ENCODE assay signal across 1 cellular context in genomic region chr5:77958642-77959315, GRCh38.
TF ChIP-seq lines count a peak whose summit lies in the region.

No MANE protein-coding gene starts in this region.

TF ChIP-seq in WTC11, 78 proteins besides CTCF, POLR2A, EP300 and RAD21 (continued from another document):
- TF ChIP-seq, protein P1, sequence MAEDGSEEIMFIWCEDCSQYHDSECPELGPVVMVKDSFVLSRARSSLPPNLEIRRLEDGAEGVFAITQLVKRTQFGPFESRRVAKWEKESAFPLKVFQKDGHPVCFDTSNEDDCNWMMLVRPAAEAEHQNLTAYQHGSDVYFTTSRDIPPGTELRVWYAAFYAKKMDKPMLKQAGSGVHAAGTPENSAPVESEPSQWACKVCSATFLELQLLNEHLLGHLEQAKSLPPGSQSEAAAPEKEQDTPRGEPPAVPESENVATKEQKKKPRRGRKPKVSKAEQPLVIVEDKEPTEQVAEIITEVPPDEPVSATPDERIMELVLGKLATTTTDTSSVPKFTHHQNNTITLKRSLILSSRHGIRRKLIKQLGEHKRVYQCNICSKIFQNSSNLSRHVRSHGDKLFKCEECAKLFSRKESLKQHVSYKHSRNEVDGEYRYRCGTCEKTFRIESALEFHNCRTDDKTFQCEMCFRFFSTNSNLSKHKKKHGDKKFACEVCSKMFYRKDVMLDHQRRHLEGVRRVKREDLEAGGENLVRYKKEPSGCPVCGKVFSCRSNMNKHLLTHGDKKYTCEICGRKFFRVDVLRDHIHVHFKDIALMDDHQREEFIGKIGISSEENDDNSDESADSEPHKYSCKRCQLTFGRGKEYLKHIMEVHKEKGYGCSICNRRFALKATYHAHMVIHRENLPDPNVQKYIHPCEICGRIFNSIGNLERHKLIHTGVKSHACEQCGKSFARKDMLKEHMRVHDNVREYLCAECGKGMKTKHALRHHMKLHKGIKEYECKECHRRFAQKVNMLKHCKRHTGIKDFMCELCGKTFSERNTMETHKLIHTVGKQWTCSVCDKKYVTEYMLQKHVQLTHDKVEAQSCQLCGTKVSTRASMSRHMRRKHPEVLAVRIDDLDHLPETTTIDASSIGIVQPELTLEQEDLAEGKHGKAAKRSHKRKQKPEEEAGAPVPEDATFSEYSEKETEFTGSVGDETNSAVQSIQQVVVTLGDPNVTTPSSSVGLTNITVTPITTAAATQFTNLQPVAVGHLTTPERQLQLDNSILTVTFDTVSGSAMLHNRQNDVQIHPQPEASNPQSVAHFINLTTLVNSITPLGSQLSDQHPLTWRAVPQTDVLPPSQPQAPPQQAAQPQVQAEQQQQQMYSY (CRISPR knock-in tag; IDR thresholded peaks at IDR 0.05) = no peak
- TF ChIP-seq ZNF671 (CRISPR knock-in tag; IDR thresholded peaks at IDR 0.05) (no peak), NFATC4 (CRISPR knock-in tag; IDR thresholded peaks at IDR 0.05) (no peak), CBFB (CRISPR knock-in tag; IDR thresholded peaks at IDR 0.05; ENCODE audit: low read depth) (no peak), ZNF317 (CRISPR knock-in tag; IDR thresholded peaks at IDR 0.05; ENCODE audit: borderline replicate concordance, low read depth) (no peak), ZNF232 (CRISPR knock-in tag; IDR thresholded peaks at IDR 0.05) (no peak), SMAD3 (CRISPR knock-in tag; IDR thresholded peaks at IDR 0.05; ENCODE audit: borderline replicate concordance) (no peak), ARID4B (CRISPR knock-in tag; IDR thresholded peaks at IDR 0.05; ENCODE audit: borderline replicate concordance) (no peak), KAT7 (CRISPR knock-in tag; IDR thresholded peaks at IDR 0.05; ENCODE audit: borderline replicate concordance) (no peak), NFE2L1 (CRISPR knock-in tag; IDR thresholded peaks at IDR 0.05) (no peak)
- TF ChIP-seq, protein P2, sequence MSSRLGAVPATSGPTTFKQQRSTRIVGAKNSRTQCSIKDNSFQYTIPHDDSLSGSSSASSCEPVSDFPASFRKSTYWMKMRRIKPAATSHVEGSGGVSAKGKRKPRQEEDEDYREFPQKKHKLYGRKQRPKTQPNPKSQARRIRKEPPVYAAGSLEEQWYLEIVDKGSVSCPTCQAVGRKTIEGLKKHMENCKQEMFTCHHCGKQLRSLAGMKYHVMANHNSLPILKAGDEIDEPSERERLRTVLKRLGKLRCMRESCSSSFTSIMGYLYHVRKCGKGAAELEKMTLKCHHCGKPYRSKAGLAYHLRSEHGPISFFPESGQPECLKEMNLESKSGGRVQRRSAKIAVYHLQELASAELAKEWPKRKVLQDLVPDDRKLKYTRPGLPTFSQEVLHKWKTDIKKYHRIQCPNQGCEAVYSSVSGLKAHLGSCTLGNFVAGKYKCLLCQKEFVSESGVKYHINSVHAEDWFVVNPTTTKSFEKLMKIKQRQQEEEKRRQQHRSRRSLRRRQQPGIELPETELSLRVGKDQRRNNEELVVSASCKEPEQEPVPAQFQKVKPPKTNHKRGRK (CRISPR knock-in tag; IDR thresholded peaks at IDR 0.05; ENCODE audit: borderline replicate concordance) = no peak
- TF ChIP-seq, protein P3, sequence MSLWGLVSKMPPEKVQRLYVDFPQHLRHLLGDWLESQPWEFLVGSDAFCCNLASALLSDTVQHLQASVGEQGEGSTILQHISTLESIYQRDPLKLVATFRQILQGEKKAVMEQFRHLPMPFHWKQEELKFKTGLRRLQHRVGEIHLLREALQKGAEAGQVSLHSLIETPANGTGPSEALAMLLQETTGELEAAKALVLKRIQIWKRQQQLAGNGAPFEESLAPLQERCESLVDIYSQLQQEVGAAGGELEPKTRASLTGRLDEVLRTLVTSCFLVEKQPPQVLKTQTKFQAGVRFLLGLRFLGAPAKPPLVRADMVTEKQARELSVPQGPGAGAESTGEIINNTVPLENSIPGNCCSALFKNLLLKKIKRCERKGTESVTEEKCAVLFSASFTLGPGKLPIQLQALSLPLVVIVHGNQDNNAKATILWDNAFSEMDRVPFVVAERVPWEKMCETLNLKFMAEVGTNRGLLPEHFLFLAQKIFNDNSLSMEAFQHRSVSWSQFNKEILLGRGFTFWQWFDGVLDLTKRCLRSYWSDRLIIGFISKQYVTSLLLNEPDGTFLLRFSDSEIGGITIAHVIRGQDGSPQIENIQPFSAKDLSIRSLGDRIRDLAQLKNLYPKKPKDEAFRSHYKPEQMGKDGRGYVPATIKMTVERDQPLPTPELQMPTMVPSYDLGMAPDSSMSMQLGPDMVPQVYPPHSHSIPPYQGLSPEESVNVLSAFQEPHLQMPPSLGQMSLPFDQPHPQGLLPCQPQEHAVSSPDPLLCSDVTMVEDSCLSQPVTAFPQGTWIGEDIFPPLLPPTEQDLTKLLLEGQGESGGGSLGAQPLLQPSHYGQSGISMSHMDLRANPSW (CRISPR knock-in tag; conservative IDR thresholded peaks at IDR 0.05; ENCODE audit: low read depth) = no peak
- TF ChIP-seq, protein P4, sequence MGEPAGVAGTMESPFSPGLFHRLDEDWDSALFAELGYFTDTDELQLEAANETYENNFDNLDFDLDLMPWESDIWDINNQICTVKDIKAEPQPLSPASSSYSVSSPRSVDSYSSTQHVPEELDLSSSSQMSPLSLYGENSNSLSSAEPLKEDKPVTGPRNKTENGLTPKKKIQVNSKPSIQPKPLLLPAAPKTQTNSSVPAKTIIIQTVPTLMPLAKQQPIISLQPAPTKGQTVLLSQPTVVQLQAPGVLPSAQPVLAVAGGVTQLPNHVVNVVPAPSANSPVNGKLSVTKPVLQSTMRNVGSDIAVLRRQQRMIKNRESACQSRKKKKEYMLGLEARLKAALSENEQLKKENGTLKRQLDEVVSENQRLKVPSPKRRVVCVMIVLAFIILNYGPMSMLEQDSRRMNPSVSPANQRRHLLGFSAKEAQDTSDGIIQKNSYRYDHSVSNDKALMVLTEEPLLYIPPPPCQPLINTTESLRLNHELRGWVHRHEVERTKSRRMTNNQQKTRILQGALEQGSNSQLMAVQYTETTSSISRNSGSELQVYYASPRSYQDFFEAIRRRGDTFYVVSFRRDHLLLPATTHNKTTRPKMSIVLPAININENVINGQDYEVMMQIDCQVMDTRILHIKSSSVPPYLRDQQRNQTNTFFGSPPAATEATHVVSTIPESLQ (CRISPR knock-in tag; IDR thresholded peaks at IDR 0.05) = no peak
